ENCODE assay signal across 8 cellular contexts in genomic region chr22:46736705-46737104, GRCh38. TPM values are rescaled to one million over a fixed set of nuclear protein-coding genes. Genes with fewer than 3 reads are reported as not detected.
A peak's percentile ranks its signal among the peaks of the same experiment; 100 is the strongest.
DNase-seq lines count a peak whose midpoint lies in the region; ATAC-seq and TF ChIP-seq lines count a peak whose summit lies in the region.

No MANE protein-coding gene starts in this region.

- peaks cover 34 to 40% (median 40%) of the 10 kb centered on the region in 3 donors for H3K4me1 Mint-ChIP-seq in naive B cell

- peak overlapping the region; percentile 69 for H3K4me3 ChIP-seq in AG04449 (ENCODE audit: low read depth, low read length)

- peaks cover 34% of the 10 kb centered on the region for H3K36me3 ChIP-seq in KOPT-K1 (ENCODE audit: insufficient read depth, low read length)

- peak overlapping the region; percentile 82 to 100 (median 96) for H3K4me3 Mint-ChIP-seq in naive B cell

- no peak for ATAC-seq in naive B cell (ENCODE audit: low read depth in 2 of 2)

- H3K9me3 ChIP-seq in KOPT-K1 (ENCODE audit: insufficient read depth, low read length, poor library complexity, severe bottlenecking), result no peaks in the 10 kb centered on the region

- H3K9me3 Mint-ChIP-seq in naive B cell, result no peaks in the 10 kb centered on the region

- no peak for TF ChIP-seq CTCF in AG04449 (IDR thresholded peaks at IDR 0.05; ENCODE audit: insufficient read depth, low read length, missing control alignments)
- no peak for TF ChIP-seq CTCF in GM13977 (IDR thresholded peaks at IDR 0.05; ENCODE audit: extremely low read depth, insufficient read depth, missing control alignments)

- CTCF ChIA-PET in AG04449 (lab: Yijun Ruan, JAX), result interaction anchor here (1.0 kb wide), 1 partner anchor 174 kb away, joined by 3 read pairs; no protein-coding TSS in a partner anchor

- H3K27ac ChIP-seq in KOPT-K1 (ENCODE audit: low read depth, low read length, poor library complexity, severe bottlenecking) (peak overlapping the region; percentile 88), cingulate gyrus (ENCODE audit: low read depth, low read length) (peak overlapping the region; percentile 41)

- no peak for DNase-seq in AG04449 (ENCODE audit: low read depth, low spot score)
- DNase-seq in naive B cell, result no peak
- DNase-seq in NCI-H128 (lab: John Stamatoyannopoulos, UW; ENCODE audit: unreplicated experiment), result no peak
- DNase-seq in NCI-H1105 (lab: John Stamatoyannopoulos, UW), result no peak
- no peak for DNase-seq in DMS153 (lab: John Stamatoyannopoulos, UW)
- DNase-seq in GM13977 (ENCODE audit: low spot score), result no peak

- in situ Hi-C loops in GM13977 (cut with MboI; ENCODE audit: low pct_unique_long_range_greater_than_20kb, low sequenced_read_pairs, unreplicated experiment), result no loop called here

- H3K27me3 Mint-ChIP-seq in naive B cell, result peaks cover 0 to 5% (median 0%) of the 10 kb centered on the region in 3 donors

- POLR2A ChIA-PET in AG04449 (lab: Yijun Ruan, JAX), result no interaction called here

- peaks cover 0 to 2% of the 10 kb centered on the region in 2 donors for H3K36me3 Mint-ChIP-seq in naive B cell

- H3K27ac Mint-ChIP-seq in naive B cell, result peak overlapping the region in 4 of 6 donors; percentile 81 to 99 (median 94)

RNA-seq across cellular contexts. Expression of gene CERK, which starts 1.3 kb away (rescaled TPM):
- polyA plus RNA-seq in naive B cell (ENCODE audit: low read depth in 6 of 6), result 10 to 100 TPM in 5 of 6 donors, 1 to 10 TPM in 1; 7.6 to 31.2 (median 19.2) TPM

RNA-seq across cellular contexts. Expression of gene TBC1D22A, which starts 25.7 kb away (rescaled TPM):
- polyA plus RNA-seq in naive B cell (ENCODE audit: low read depth in 6 of 6), result 10 to 100 TPM; 47.2 to 74.5 (median 62.6) TPM
